Comparison of ENCODE assay signal across 11 cellular contexts in the genomic region with DNA sequence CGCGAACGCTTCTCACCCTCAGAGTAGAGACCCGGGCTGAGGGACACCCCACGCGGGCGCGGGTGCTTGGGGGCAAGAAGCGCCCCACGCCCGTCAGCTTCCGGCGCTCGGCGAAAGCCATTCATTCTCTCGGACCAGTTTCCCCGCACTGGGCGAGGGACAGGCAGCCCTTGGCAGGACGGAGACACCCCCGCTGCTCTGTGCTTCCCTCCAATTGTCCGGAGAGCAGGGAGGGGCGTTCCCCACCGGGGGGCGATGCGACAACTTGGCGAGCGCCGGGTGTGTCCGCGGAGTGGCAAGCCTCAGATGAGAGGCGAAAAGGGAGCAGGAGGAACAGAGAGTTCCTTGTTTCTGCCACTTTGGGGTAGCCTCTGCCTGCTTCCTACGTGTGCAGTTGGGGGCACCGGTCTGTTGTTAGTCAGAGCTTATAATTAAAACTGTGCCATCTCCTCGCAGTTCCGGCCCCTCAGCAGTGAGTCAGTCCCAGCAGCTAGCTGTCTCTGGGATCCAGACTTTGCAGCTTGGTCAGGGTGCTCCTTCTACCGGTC. TPM values are rescaled to one million over a fixed set of nuclear protein-coding genes. Genes with fewer than 3 reads are reported as not detected.
DNase-seq lines count a peak whose midpoint lies in the region; ATAC-seq and TF ChIP-seq lines count a peak whose summit lies in the region.
"Had no signal": no experiment of that assay in that cellular context is flagged by ENCODE, and none has a peak within 500 bp of the region (broad histone marks: within the 10 kb centered on the region; RNA-seq: fewer than 3 reads in every experiment).

No MANE protein-coding gene starts in this region.

- DNase-seq in CD4-positive, alpha-beta memory T cell = no peak
- DNase-seq in HCT116 (ENCODE audit: low read depth, low spot score) (no peak), cerebellar cortex (ENCODE audit: low spot score) (peak; percentile 44), NOMO-1 treated with DMSO at 0.1 percent for 48 hours (lab: John Stamatoyannopoulos, UW; ENCODE audit: unreplicated experiment) (no peak), dedifferentiated amniotic fluid mesenchymal stem cell (ENCODE audit: extremely low spot score) (no peak), posterior vena cava (ENCODE audit: low spot score) (no peak)
- DNase-seq in naive thymus-derived CD4-positive, alpha-beta T cell = no peak
- DNase-seq in CD8-positive, alpha-beta memory T cell = no peak
- DNase-seq: mammary epithelial cell had no signal

- H3K36me3 ChIP-seq in CD4-positive, alpha-beta memory T cell (ENCODE audit: insufficient read depth, low read length) = no peaks in the 10 kb centered on the region
- H3K36me3 ChIP-seq in HCT116 (ENCODE audit: control insufficient read depth in 1 of 2, insufficient read depth in 2 of 2, low read length in 2 of 2) = no peaks in the 10 kb centered on the region
- H3K36me3 ChIP-seq in naive thymus-derived CD4-positive, alpha-beta T cell (ENCODE audit: control insufficient read depth in 2 of 3, insufficient read depth in 3 of 3, low read length in 3 of 3) = no peaks in the 10 kb centered on the region
- no peaks in the 10 kb centered on the region for H3K36me3 ChIP-seq in CD8-positive, alpha-beta memory T cell (ENCODE audit: insufficient read depth, low read length)

- no peak overlapping the region for H3K4me2 ChIP-seq in HCT116 (ENCODE audit: low read length)

- TF ChIP-seq POLR2A in HCT116 (IDR thresholded peaks at IDR 0.05; ENCODE audit: borderline replicate concordance, extremely low read depth, insufficient read depth, insufficient read length) = no peak

- ATAC-seq in HCT116 = no peak
- ATAC-seq in naive thymus-derived CD4-positive, alpha-beta T cell = no peak
- ATAC-seq: body of pancreas had no signal

- peak; percentile 22; the same call in 1 of the 2 replicates for TF ChIP-seq RAD21 in HCT116 (IDR thresholded peaks at IDR 0.05; ENCODE audit: low read depth)

- no peak overlapping the region for H3K27ac ChIP-seq in CD4-positive, alpha-beta memory T cell (ENCODE audit: low read depth, low read length)
- no peak overlapping the region for H3K27ac ChIP-seq in HCT116 (ENCODE audit: low read depth, low read length)
- no peak overlapping the region for H3K27ac ChIP-seq in naive thymus-derived CD4-positive, alpha-beta T cell (ENCODE audit: low read depth, low read length)
- H3K27ac ChIP-seq in CD8-positive, alpha-beta memory T cell (ENCODE audit: low read depth, low read length) = no peak overlapping the region
- H3K27ac ChIP-seq: body of pancreas had no signal

- H3K9ac ChIP-seq in HCT116 (ENCODE audit: low read length) = no peak overlapping the region

- RAD21 ChIA-PET in HCT116 (lab: Charles Lee; ENCODE audit: low non-redundant PET in 1 of 2, low total read pairs in 2 of 2, uncharacterized antibody in 2 of 2, unreplicated experiment in 2 of 2) = no interaction called here

- CTCF ChIA-PET in CD4-positive, alpha-beta memory T cell (lab: Charles Lee; ENCODE audit: partially characterized antibody) = no interaction called here
- CTCF ChIA-PET in HCT116 (lab: Charles Lee) = no interaction called here
- CTCF ChIA-PET in naive thymus-derived CD4-positive, alpha-beta T cell (lab: Charles Lee) = no interaction called here
- CTCF ChIA-PET in CD8-positive, alpha-beta memory T cell (lab: Charles Lee) = no interaction called here

- H3K9me3 Mint-ChIP-seq in CD4-positive, alpha-beta memory T cell = peaks cover 2 to 8% (median 5%) of the 10 kb centered on the region in 8 donors
- peaks cover 0 to 34% (median 9%) of the 10 kb centered on the region in 11 donors for H3K9me3 Mint-ChIP-seq in naive thymus-derived CD4-positive, alpha-beta T cell
- H3K9me3 Mint-ChIP-seq in CD8-positive, alpha-beta memory T cell = peaks cover 0 to 14% (median 8%) of the 10 kb centered on the region in 5 donors

- H3K4me1 ChIP-seq in CD4-positive, alpha-beta memory T cell (ENCODE audit: insufficient read depth, low read length) = no peaks in the 10 kb centered on the region
- no peaks in the 10 kb centered on the region for H3K4me1 ChIP-seq in HCT116 (ENCODE audit: control insufficient read depth in 1 of 2, insufficient read depth in 2 of 2, low read length in 2 of 2)
- no peaks in the 10 kb centered on the region for H3K4me1 ChIP-seq in naive thymus-derived CD4-positive, alpha-beta T cell (ENCODE audit: control insufficient read depth in 2 of 2, insufficient read depth in 2 of 2, low read length in 2 of 2)
- no peaks in the 10 kb centered on the region for H3K4me1 ChIP-seq in CD8-positive, alpha-beta memory T cell (ENCODE audit: insufficient read depth, low read length)

- peaks cover 30 to 41% of the 10 kb centered on the region in 2 donors for H3K27me3 Mint-ChIP-seq in CD4-positive, alpha-beta memory T cell
- H3K27me3 Mint-ChIP-seq in naive thymus-derived CD4-positive, alpha-beta T cell = peaks cover 50 to 62% (median 55%) of the 10 kb centered on the region in 5 donors
- peaks cover 31 to 53% of the 10 kb centered on the region in 2 donors for H3K27me3 Mint-ChIP-seq in CD8-positive, alpha-beta memory T cell

- H2AFZ ChIP-seq in HCT116 (ENCODE audit: low read depth, low read length, poor library complexity, severe bottlenecking) = no peak overlapping the region

- intact Hi-C loops in CD4-positive, alpha-beta memory T cell (cut with micrococcal nuclease) = no loop called here
- intact Hi-C loops in HCT116 (cut with micrococcal nuclease) (no loop called here), posterior vena cava (cut with DNase I) (no loop called here)
- intact Hi-C loops in naive thymus-derived CD4-positive, alpha-beta T cell (cut with micrococcal nuclease) = no loop called here

- peak overlapping the region in 5 of 8 donors; percentile 13 to 53 (median 41) for H3K4me3 Mint-ChIP-seq in CD4-positive, alpha-beta memory T cell
- H3K4me3 Mint-ChIP-seq in naive thymus-derived CD4-positive, alpha-beta T cell = peak overlapping the region in 9 of 10 donors; percentile 19 to 66 (median 46)
- H3K4me3 Mint-ChIP-seq in CD8-positive, alpha-beta memory T cell = peak overlapping the region in 3 of 7 donors; percentile 46 to 58 (median 48)

- POLR2A ChIA-PET in CD4-positive, alpha-beta memory T cell (lab: Charles Lee; ENCODE audit: partially characterized antibody) = no interaction called here
- POLR2A ChIA-PET in HCT116 (lab: Charles Lee) = no interaction called here
- POLR2A ChIA-PET in naive thymus-derived CD4-positive, alpha-beta T cell (lab: Charles Lee) = no interaction called here
- POLR2A ChIA-PET in CD8-positive, alpha-beta memory T cell (lab: Charles Lee) = no interaction called here

- H3K79me2 ChIP-seq in HCT116 (ENCODE audit: insufficient read depth, low read length) = no peaks in the 10 kb centered on the region

- BruUV-seq in HCT116 (replicated peaks; lab: Mats Ljungman, UMichigan) = no TSS peak

- no peaks in the 10 kb centered on the region for H3K36me3 Mint-ChIP-seq in CD4-positive, alpha-beta memory T cell
- peaks cover 0 to 8% (median 4%) of the 10 kb centered on the region in 5 donors for H3K36me3 Mint-ChIP-seq in naive thymus-derived CD4-positive, alpha-beta T cell
- peaks cover 0 to 1% (median 0%) of the 10 kb centered on the region in 3 donors for H3K36me3 Mint-ChIP-seq in CD8-positive, alpha-beta memory T cell

- H3K27ac Mint-ChIP-seq in CD4-positive, alpha-beta memory T cell = no peak overlapping the region
- H3K27ac Mint-ChIP-seq in naive thymus-derived CD4-positive, alpha-beta T cell = no peak overlapping the region
- H3K27ac Mint-ChIP-seq in CD8-positive, alpha-beta memory T cell = peak overlapping the region in 1 of 8 donors; percentile 5

- no peak overlapping the region for H3K4me3 ChIP-seq in CD4-positive, alpha-beta memory T cell (ENCODE audit: low read length in 2 of 2)
- H3K4me3 ChIP-seq in HCT116 (replicated peaks in 1 of 2; ENCODE audit: low read depth in 1 of 2, low read length in 2 of 2) = no peak overlapping the region
- no peak overlapping the region for H3K4me3 ChIP-seq in naive thymus-derived CD4-positive, alpha-beta T cell (ENCODE audit: low read length)
- no peak overlapping the region for H3K4me3 ChIP-seq in CD8-positive, alpha-beta memory T cell (ENCODE audit: low read length)
- H3K4me3 ChIP-seq: body of pancreas had no signal

- peaks cover 13% of the 10 kb centered on the region for H3K27me3 ChIP-seq in CD4-positive, alpha-beta memory T cell (ENCODE audit: insufficient read depth, low read length)
- H3K27me3 ChIP-seq in HCT116 (ENCODE audit: insufficient read depth, low read length) = peaks cover 39% of the 10 kb centered on the region
- H3K27me3 ChIP-seq in naive thymus-derived CD4-positive, alpha-beta T cell (ENCODE audit: control insufficient read depth in 2 of 2, insufficient read depth in 2 of 2, low read length in 2 of 2) = peaks cover 0 to 16% of the 10 kb centered on the region in 2 donors
- H3K27me3 ChIP-seq in CD8-positive, alpha-beta memory T cell (ENCODE audit: insufficient read depth, low read length, poor library complexity, severe bottlenecking) = peaks cover 23% of the 10 kb centered on the region

- TF ChIP-seq CTCF in HCT116 (IDR thresholded peaks at IDR 0.05 in 2 of 3, conservative IDR thresholded peaks at IDR 0.05 in 1 of 3; ENCODE audit: borderline replicate concordance in 1 of 3, insufficient read depth in 1 of 3, low read depth in 2 of 3, low read length in 2 of 3) = peak in 1 of 3 experiments; percentile 32; a peak in 2 of 6 replicates

- H3K9me3 ChIP-seq in CD4-positive, alpha-beta memory T cell (ENCODE audit: control insufficient read depth in 1 of 2, low read length in 2 of 2) = no peaks in the 10 kb centered on the region
- H3K9me3 ChIP-seq in HCT116 (ENCODE audit: control insufficient read depth in 1 of 2, insufficient read depth in 1 of 2, low read depth in 1 of 2, low read length in 2 of 2) = no peaks in the 10 kb centered on the region
- no peaks in the 10 kb centered on the region for H3K9me3 ChIP-seq in naive thymus-derived CD4-positive, alpha-beta T cell (ENCODE audit: control insufficient read depth in 2 of 3, low read length in 3 of 3)
- no peaks in the 10 kb centered on the region for H3K9me3 ChIP-seq in CD8-positive, alpha-beta memory T cell (ENCODE audit: low read length)
- H3K9me3 ChIP-seq: body of pancreas had no signal

- H3K9me2 ChIP-seq in HCT116 (ENCODE audit: insufficient read depth) = no peaks in the 10 kb centered on the region

- H4K20me1 ChIP-seq in HCT116 (ENCODE audit: insufficient read depth) = no peaks in the 10 kb centered on the region

- peaks cover 0 to 18% (median 2%) of the 10 kb centered on the region in 4 donors for H3K4me1 Mint-ChIP-seq in CD4-positive, alpha-beta memory T cell
- H3K4me1 Mint-ChIP-seq in naive thymus-derived CD4-positive, alpha-beta T cell = peaks cover 0 to 18% (median 5%) of the 10 kb centered on the region in 7 donors
- H3K4me1 Mint-ChIP-seq in CD8-positive, alpha-beta memory T cell = peaks cover 3 to 7% (median 4%) of the 10 kb centered on the region in 3 donors

TF ChIP-seq in HCT116, 20 proteins besides CTCF, POLR2A, EP300 and RAD21 (continues in another document):
- no peak for TF ChIP-seq EGR1 (IDR thresholded peaks at IDR 0.05; ENCODE audit: low read depth)

RNA-seq across cellular contexts. Expression of gene GPR158, which starts 1.7 kb away (rescaled TPM):
- total RNA-seq in CD4-positive, alpha-beta memory T cell = not detected
- not detected for polyA plus RNA-seq in CD4-positive, alpha-beta memory T cell
- total RNA-seq in HCT116 (2021; ENCODE audit: unreplicated experiment) = 2.9 TPM
- polyA plus RNA-seq in HCT116 (2012) = 0.27 and 0.79 TPM in 2 replicates
- total RNA-seq in naive thymus-derived CD4-positive, alpha-beta T cell = not detected
- not detected for polyA plus RNA-seq in naive thymus-derived CD4-positive, alpha-beta T cell
- not detected for total RNA-seq in CD8-positive, alpha-beta memory T cell
- polyA plus RNA-seq in CD8-positive, alpha-beta memory T cell = not detected
- under 1 TPM; 0.05 TPM for total RNA-seq in posterior vena cava
- total RNA-seq: mammary epithelial cell; T-helper 1 cell treated with Interleukin-12 subunit alpha and Interleukin-12 subunit beta and Interleukin-4 antibody, amounts not matched to agents 30 ng/mL and 1 ng/mL, for 36 hours had no signal
- polyA plus RNA-seq: mammary epithelial cell had no signal
